10 cellular contexts compared by ENCODE assay signal in genomic region chr20:63635431-63636141, GRCh38. TPM values are rescaled to one million over a fixed set of nuclear protein-coding genes. Genes with fewer than 3 reads are reported as not detected.
A peak's percentile ranks its signal among the peaks of the same experiment; 100 is the strongest.
DNase-seq lines count a peak whose midpoint lies in the region; ATAC-seq, FAIRE-seq and TF ChIP-seq lines count a peak whose summit lies in the region.
"Had no signal": no experiment of that assay in that cellular context is flagged by ENCODE, and none has a peak within 500 bp of the region (broad histone marks: within the 10 kb centered on the region; RNA-seq: fewer than 3 reads in every experiment).

No MANE protein-coding gene starts in this region.

- TF ChIP-seq EP300 in HepG2 (IDR thresholded peaks at IDR 0.05; ENCODE audit: low read depth in 2 of 2, low read length in 2 of 2): no peak
- no peak for TF ChIP-seq EP300 in HepG2 (CRISPR knock-in tag; IDR thresholded peaks at IDR 0.05; ENCODE audit: borderline replicate concordance)

- no TSS peak for BruUV-seq in HepG2 (replicated peaks; lab: Mats Ljungman, UMichigan)

- no peak overlapping the region for H3K27ac Mint-ChIP-seq in nephron progenitor cell

- TF ChIP-seq POLR2A in HepG2 (IDR thresholded peaks at IDR 0.05; ENCODE audit: insufficient read depth in 1 of 2, low read depth in 2 of 2, low read length in 2 of 2): no peak

- peaks cover 6% of the 10 kb centered on the region for H3K27me3 Mint-ChIP-seq in nephron progenitor cell (ENCODE audit: low read depth, poor library complexity)

- ATAC-seq in HepG2: no peak; the same call in 2 of the 3 replicates
- ATAC-seq: A549 had no signal

- 37% methylated on average over 15 of the region's 15 CpGs for WGBS in HepG2 (ENCODE audit: low lambda C conversion rate)

- H3K27me3 ChIP-seq in HepG2 (ENCODE audit: control insufficient read depth in 1 of 2, insufficient read depth in 2 of 2, low read length in 2 of 2) (peaks cover 0 to 2% of the 10 kb centered on the region in 2 experiments; a peak in 1 of 5 replicates), MG63 (no peaks in the 10 kb centered on the region)

- CTCF ChIA-PET in HepG2 (lab: Yijun Ruan, JAX; ENCODE audit: low intra/inter-chr PET ratio, low total read pairs): no interaction called here

- intact Hi-C loops in HepG2 (cut with micrococcal nuclease; ENCODE audit: unreplicated experiment): no loop called here

- no peak overlapping the region for H3K27ac ChIP-seq in HepG2 (ENCODE audit: extremely low read length, insufficient read depth, low read length)
- H3K27ac ChIP-seq: A549 had no signal

- peak; percentile 23 for FAIRE-seq in HTR-8/SVneo (lab: Jason Lieb, UNC)
- no peak for FAIRE-seq in HepG2 (lab: Jason Lieb, UNC)
- FAIRE-seq: A549, bronchial epithelial cell had no signal

- in situ Hi-C loops in HepG2 (cut with HindIII; ENCODE audit: extremely low pct_ligation_motif_present, low pct_unique_long_range_greater_than_20kb): no loop called here

- TF ChIP-seq CTCF in HepG2 (CRISPR knock-in tag; IDR thresholded peaks at IDR 0.05) (no peak), nephron progenitor cell (IDR thresholded peaks at IDR 0.05) (no peak)

- H2AFZ ChIP-seq in HepG2 (ENCODE audit: low read length): no peak overlapping the region

- no peak overlapping the region for H3K4me3 Mint-ChIP-seq in nephron progenitor cell

- POLR2A ChIA-PET in HepG2 (lab: Yijun Ruan, JAX): no interaction called here

- H3K9me3 ChIP-seq in HepG2 (ENCODE audit: low read length) (no peaks in the 10 kb centered on the region), MG63 (no peaks in the 10 kb centered on the region)
- H3K9me3 ChIP-seq: A549 had no signal

- H3K9ac ChIP-seq in HepG2 (ENCODE audit: insufficient read depth, low read depth, low read length): no peak overlapping the region

- no peak overlapping the region for H3K4me2 ChIP-seq in HepG2 (ENCODE audit: low read depth, low read length)
- H3K4me2 ChIP-seq: A549 had no signal

- TF ChIP-seq RAD21 in HepG2 (CRISPR knock-in tag; IDR thresholded peaks at IDR 0.05): no peak

- no peaks in the 10 kb centered on the region for H3K36me3 ChIP-seq in HepG2 (replicated peaks in 1 of 2; ENCODE audit: control insufficient read depth in 1 of 2, insufficient read depth in 2 of 2, low read length in 2 of 2)
- H3K36me3 ChIP-seq in MG63: no peaks in the 10 kb centered on the region

- H4K20me1 ChIP-seq in HepG2 (ENCODE audit: insufficient read depth, low read length): no peaks in the 10 kb centered on the region

- H3K79me2 ChIP-seq in HepG2 (ENCODE audit: insufficient read depth, low read length): no peaks in the 10 kb centered on the region

- no peaks in the 10 kb centered on the region for H3K36me3 Mint-ChIP-seq in nephron progenitor cell (ENCODE audit: low read depth)

- DNase-seq in AG20443 (ENCODE audit: low spot score) (peak; percentile 3), HTR-8/SVneo (ENCODE audit: insufficient read length, low spot score) (no peak), HepG2 (ENCODE audit: low spot score) (no peak), NCI-H748 treated with DMSO at 0.1 percent for 48 hours (lab: John Stamatoyannopoulos, UW) (no peak), MG63 (no peak), nephron progenitor cell (no peak), putamen (ENCODE audit: low spot score) (no peak)
- peak; percentile 55 to 58 for DNase-seq in activated CD4-positive, alpha-beta T cell treated with anti-CD3 and anti-CD28 coated beads, Interleukin-2, amount 50 U/mL, for 4 hours

- H3K4me1 Mint-ChIP-seq in nephron progenitor cell: peaks cover 19% of the 10 kb centered on the region

- no peak overlapping the region for H3K4me3 ChIP-seq in HepG2 (replicated peaks in 1 of 3; ENCODE audit: insufficient read depth in 1 of 3, low read depth in 2 of 3, low read length in 3 of 3)
- H3K4me3 ChIP-seq in MG63: no peak overlapping the region
- H3K4me3 ChIP-seq: A549 had no signal

- peaks cover 15% of the 10 kb centered on the region; the same call in 1 of the 2 replicates for H3K4me1 ChIP-seq in HepG2 (ENCODE audit: insufficient read depth, low read length)
- H3K4me1 ChIP-seq: A549 had no signal

- no peaks in the 10 kb centered on the region for H3K9me3 Mint-ChIP-seq in nephron progenitor cell

RNA-seq across cellular contexts. Expression of gene GMEB2, which starts 8.7 kb away (rescaled TPM):
- total RNA-seq in HepG2 (2016; rRNA removed; fragmentation: Illumina TruSeq; extraction: Trizol): 11.6 and 12.4 TPM in 2 replicates
- total RNA-seq in HepG2 (2016; cell fraction: cytosol; rRNA removed; fragmentation: Illumina TruSeq; extraction: Trizol; ENCODE audit: low read depth): 2.2 and 2.3 TPM in 2 replicates
- total RNA-seq in HepG2 (2016; cell fraction: insoluble cytoplasmic fraction; rRNA removed; fragmentation: Illumina TruSeq; extraction: Trizol): 9.6 and 12.4 TPM in 2 replicates
- 6.9 and 7.8 TPM in 2 replicates for total RNA-seq in HepG2 (2016; cell fraction: membrane; rRNA removed; fragmentation: Illumina TruSeq; extraction: Trizol)
- 7.8 and 10.3 TPM in 2 replicates for total RNA-seq in HepG2 (2016; cell fraction: nucleus; rRNA removed; fragmentation: Illumina TruSeq; extraction: Trizol)
- 10.6 and 11.5 TPM in 2 replicates for polyA plus RNA-seq in HepG2 (2011; rRNA removed)
- 8.5 and 9.9 TPM in 2 replicates for polyA plus RNA-seq in HepG2 (2011; cell fraction: cytosol; rRNA removed)
- polyA plus RNA-seq in HepG2 (2011; cell fraction: nucleus; rRNA removed): 20.2 and 24.4 TPM in 2 replicates
- 6.9 and 8.7 TPM in 2 replicates for polyA plus RNA-seq in HepG2 (2012)
- polyA plus RNA-seq in HepG2 (2016; cell fraction: cytosol; fragmentation: Illumina TruSeq; extraction: Trizol; ENCODE audit: low read depth): 1.5 TPM in 2 replicates
- 9.6 and 12.8 TPM in 2 replicates for polyA plus RNA-seq in HepG2 (2016; cell fraction: insoluble cytoplasmic fraction; fragmentation: Illumina TruSeq; extraction: Trizol; ENCODE audit: low read depth)
- 3.9 and 4.4 TPM in 2 replicates for polyA plus RNA-seq in HepG2 (2016; cell fraction: membrane; fragmentation: Illumina TruSeq; extraction: Trizol; ENCODE audit: low read depth)
- polyA plus RNA-seq in HepG2 (2016; cell fraction: nucleus; fragmentation: Illumina TruSeq; extraction: Trizol; ENCODE audit: insufficient read depth, low read depth): 17.0 TPM in 2 replicates
- polyA minus RNA-seq in HepG2 (2011; rRNA and poly(A)+ RNA removed; ENCODE audit: low replicate concordance): 9.4 and 15.1 TPM in 2 replicates
- 6.5 and 6.7 TPM in 2 replicates for polyA minus RNA-seq in HepG2 (2011; cell fraction: cytosol; rRNA and poly(A)+ RNA removed)
- 5.6 and 6.2 TPM in 2 replicates for polyA minus RNA-seq in HepG2 (2011; cell fraction: nucleus; rRNA and poly(A)+ RNA removed)
- 27.7 and 33.2 TPM in 2 replicates for total RNA-seq in MG63 (2014; rRNA removed; shearing (Covaris generic); ENCODE audit: low replicate concordance)

RNA-seq across cellular contexts. Expression of gene STMN3, which starts 17.6 kb away (rescaled TPM):
- 28.1 and 48.3 TPM in 2 replicates for total RNA-seq in HepG2 (2016; rRNA removed; fragmentation: Illumina TruSeq; extraction: Trizol)
- 9.7 and 10.6 TPM in 2 replicates for total RNA-seq in HepG2 (2016; cell fraction: cytosol; rRNA removed; fragmentation: Illumina TruSeq; extraction: Trizol; ENCODE audit: low read depth)
- total RNA-seq in HepG2 (2016; cell fraction: insoluble cytoplasmic fraction; rRNA removed; fragmentation: Illumina TruSeq; extraction: Trizol): 26.7 and 50.6 TPM in 2 replicates
- 20.0 and 20.9 TPM in 2 replicates for total RNA-seq in HepG2 (2016; cell fraction: membrane; rRNA removed; fragmentation: Illumina TruSeq; extraction: Trizol)
- 36.8 and 43.1 TPM in 2 replicates for total RNA-seq in HepG2 (2016; cell fraction: nucleus; rRNA removed; fragmentation: Illumina TruSeq; extraction: Trizol)
- 21.0 and 28.5 TPM in 2 replicates for polyA plus RNA-seq in HepG2 (2011; rRNA removed)
- 22.7 and 33.5 TPM in 2 replicates for polyA plus RNA-seq in HepG2 (2011; cell fraction: cytosol; rRNA removed)
- 98.2 and 123 TPM in 2 replicates for polyA plus RNA-seq in HepG2 (2011; cell fraction: nucleus; rRNA removed)
- polyA plus RNA-seq in HepG2 (2012): 13.1 and 18.3 TPM in 2 replicates
- polyA plus RNA-seq in HepG2 (2016; cell fraction: cytosol; fragmentation: Illumina TruSeq; extraction: Trizol; ENCODE audit: low read depth): 10.7 and 12.2 TPM in 2 replicates
- 28.3 and 29.5 TPM in 2 replicates for polyA plus RNA-seq in HepG2 (2016; cell fraction: insoluble cytoplasmic fraction; fragmentation: Illumina TruSeq; extraction: Trizol; ENCODE audit: low read depth)
- polyA plus RNA-seq in HepG2 (2016; cell fraction: membrane; fragmentation: Illumina TruSeq; extraction: Trizol; ENCODE audit: low read depth): 16.2 and 16.7 TPM in 2 replicates
- 84.0 and 90.0 TPM in 2 replicates for polyA plus RNA-seq in HepG2 (2016; cell fraction: nucleus; fragmentation: Illumina TruSeq; extraction: Trizol; ENCODE audit: insufficient read depth, low read depth)
- 1.7 and 23.2 TPM in 2 replicates for polyA minus RNA-seq in HepG2 (2011; rRNA and poly(A)+ RNA removed; ENCODE audit: low replicate concordance)
- polyA minus RNA-seq in HepG2 (2011; cell fraction: cytosol; rRNA and poly(A)+ RNA removed): 8.5 and 11.0 TPM in 2 replicates
- 3.3 and 5.6 TPM in 2 replicates for polyA minus RNA-seq in HepG2 (2011; cell fraction: nucleus; rRNA and poly(A)+ RNA removed)
- 71.2 and 98.0 TPM in 2 replicates for total RNA-seq in MG63 (2014; rRNA removed; shearing (Covaris generic); ENCODE audit: low replicate concordance)
- total RNA-seq: bronchial epithelial cell had no signal

RNA-seq across cellular contexts. Expression of gene RTEL1, which starts 22.5 kb away (rescaled TPM):
- 10.9 and 21.8 TPM in 2 replicates for total RNA-seq in HepG2 (2016; rRNA removed; fragmentation: Illumina TruSeq; extraction: Trizol)
- total RNA-seq in HepG2 (2016; cell fraction: cytosol; rRNA removed; fragmentation: Illumina TruSeq; extraction: Trizol; ENCODE audit: low read depth): 1.6 and 2.4 TPM in 2 replicates
- 8.3 and 23.6 TPM in 2 replicates for total RNA-seq in HepG2 (2016; cell fraction: insoluble cytoplasmic fraction; rRNA removed; fragmentation: Illumina TruSeq; extraction: Trizol)
- total RNA-seq in HepG2 (2016; cell fraction: membrane; rRNA removed; fragmentation: Illumina TruSeq; extraction: Trizol): 4.7 and 6.3 TPM in 2 replicates
- 34.3 and 37.2 TPM in 2 replicates for total RNA-seq in HepG2 (2016; cell fraction: nucleus; rRNA removed; fragmentation: Illumina TruSeq; extraction: Trizol)
- polyA plus RNA-seq in HepG2 (2011; rRNA removed): 29.5 and 36.4 TPM in 2 replicates
- polyA plus RNA-seq in HepG2 (2011; cell fraction: cytosol; rRNA removed): 3.8 and 9.1 TPM in 2 replicates
- 268 and 385 TPM in 2 replicates for polyA plus RNA-seq in HepG2 (2011; cell fraction: nucleus; rRNA removed)
- polyA plus RNA-seq in HepG2 (2012): 16.7 and 17.6 TPM in 2 replicates
- 1.9 TPM in 2 replicates for polyA plus RNA-seq in HepG2 (2016; cell fraction: cytosol; fragmentation: Illumina TruSeq; extraction: Trizol; ENCODE audit: low read depth)
- polyA plus RNA-seq in HepG2 (2016; cell fraction: insoluble cytoplasmic fraction; fragmentation: Illumina TruSeq; extraction: Trizol; ENCODE audit: low read depth): 8.6 and 15.7 TPM in 2 replicates
- 4.9 and 5.5 TPM in 2 replicates for polyA plus RNA-seq in HepG2 (2016; cell fraction: membrane; fragmentation: Illumina TruSeq; extraction: Trizol; ENCODE audit: low read depth)
- 117 and 129 TPM in 2 replicates for polyA plus RNA-seq in HepG2 (2016; cell fraction: nucleus; fragmentation: Illumina TruSeq; extraction: Trizol; ENCODE audit: insufficient read depth, low read depth)
- polyA minus RNA-seq in HepG2 (2011; rRNA and poly(A)+ RNA removed; ENCODE audit: low replicate concordance): 47.6 and 86.8 TPM in 2 replicates
- polyA minus RNA-seq in HepG2 (2011; cell fraction: cytosol; rRNA and poly(A)+ RNA removed): 5.5 and 5.7 TPM in 2 replicates
- 78.0 and 85.2 TPM in 2 replicates for polyA minus RNA-seq in HepG2 (2011; cell fraction: nucleus; rRNA and poly(A)+ RNA removed)
- total RNA-seq in MG63 (2014; rRNA removed; shearing (Covaris generic); ENCODE audit: low replicate concordance): 13.4 and 22.7 TPM in 2 replicates

Comparison
In these comparisons a context has a peak if more than half of its experiments do, and no peak if none do; other contexts are left out.
1. DNase-seq: peak in AG20443 (single experiment) and activated CD4-positive, alpha-beta T cell treated with anti-CD3 and anti-CD28 coated beads, Interleukin-2, amount 50 U/mL, for 4 hours (2 of 2); none in HTR-8/SVneo (single experiment), HepG2 (single experiment), NCI-H748 treated with DMSO at 0.1 percent for 48 hours (single experiment), MG63 (single experiment), nephron progenitor cell (single experiment) and putamen (single experiment).